8 cellular contexts compared by ENCODE assay signal in the genomic region with DNA sequence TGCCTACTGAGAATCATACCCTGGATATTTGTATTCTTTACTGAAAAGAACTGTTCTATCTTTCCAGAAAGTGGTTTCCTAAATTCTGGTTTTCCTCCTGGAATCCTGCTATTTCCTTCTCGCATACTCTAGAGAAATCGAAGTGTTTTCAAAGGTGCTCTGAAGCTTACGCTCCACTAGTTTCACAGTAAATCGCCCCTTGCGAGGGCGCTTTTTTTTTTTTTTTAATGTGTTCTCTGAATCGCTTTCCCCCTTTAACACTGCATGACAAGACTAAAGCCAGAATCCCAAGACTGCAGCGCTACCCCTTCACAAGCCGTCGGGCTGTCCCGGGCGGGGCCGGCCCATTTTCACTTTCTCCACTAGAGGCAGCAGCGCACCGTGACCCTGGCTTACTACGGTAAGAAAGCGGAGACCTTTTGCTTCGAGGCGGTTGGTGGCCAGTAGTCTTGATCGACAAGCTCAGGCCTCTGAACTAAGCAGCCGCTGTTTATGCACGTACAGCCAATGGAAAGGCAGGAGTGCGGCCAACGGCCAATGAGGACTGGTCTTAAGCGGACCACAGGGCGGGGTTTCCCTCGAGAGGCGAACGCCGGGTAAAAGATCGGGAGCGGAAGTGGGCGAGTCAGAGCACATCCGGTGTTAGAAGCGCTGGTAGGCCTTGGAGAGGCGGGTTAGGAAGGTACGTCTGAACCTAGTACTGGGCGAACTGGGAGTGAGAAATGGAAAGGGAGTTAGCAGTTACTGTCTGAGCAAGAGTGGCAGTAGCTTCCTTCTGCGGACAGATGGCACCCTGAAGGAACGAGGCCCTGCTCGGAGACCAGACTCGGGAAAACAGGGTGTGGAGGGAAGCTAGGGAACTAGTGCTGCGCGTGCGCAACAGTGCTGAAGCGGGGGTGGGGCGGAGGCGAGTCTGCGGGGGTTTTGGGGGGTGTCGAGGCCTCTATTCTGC. TPM values are rescaled to one million over a fixed set of nuclear protein-coding genes. Genes with fewer than 3 reads are reported as not detected.
DNase-seq lines count a peak whose midpoint lies in the region; ATAC-seq, FAIRE-seq and TF ChIP-seq lines count a peak whose summit lies in the region.

A gene with protein sequence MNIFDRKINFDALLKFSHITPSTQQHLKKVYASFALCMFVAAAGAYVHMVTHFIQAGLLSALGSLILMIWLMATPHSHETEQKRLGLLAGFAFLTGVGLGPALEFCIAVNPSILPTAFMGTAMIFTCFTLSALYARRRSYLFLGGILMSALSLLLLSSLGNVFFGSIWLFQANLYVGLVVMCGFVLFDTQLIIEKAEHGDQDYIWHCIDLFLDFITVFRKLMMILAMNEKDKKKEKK (plus strand): TSS at position 628 of the 952 bp plus-strand sequence. CDS start 10,937 bp downstream, outside the sequence.

- FAIRE-seq in kidney (lab: Jason Lieb, UNC): peak; percentile 99

- H3K9ac ChIP-seq in kidney (ENCODE audit: low read length in 2 of 2): peak within 1 kb of the TSS; percentile 95 to 100

- H3K4me1 Mint-ChIP-seq in chondrocyte (ENCODE audit: low read depth): peaks cover 35% of the 10 kb centered on the region

- H3K4me3 ChIP-seq in kidney (ENCODE audit: low read length in 2 of 2): peak within 1 kb of the TSS; percentile 98 to 100

- peak within 1 kb of the TSS; percentile 98 for H3K27ac Mint-ChIP-seq in chondrocyte (ENCODE audit: unreplicated experiment)

- no peaks in the 10 kb centered on the region for H3K36me3 Mint-ChIP-seq in chondrocyte (ENCODE audit: low read depth)

- TF ChIP-seq CTCF in chondrocyte (IDR thresholded peaks at IDR 0.05) (peak; percentile 94), kidney (IDR thresholded peaks at IDR 0.05; ENCODE audit: borderline replicate concordance, extremely low read depth, insufficient read depth) (peak; percentile 95)

- peaks cover 7 to 15% of the 10 kb centered on the region in 2 donors for H3K4me1 ChIP-seq in kidney (ENCODE audit: control insufficient read depth in 1 of 2, insufficient read depth in 1 of 2, low read depth in 1 of 2, low read length in 2 of 2)

- intact Hi-C loops in kidney (cut with DNase I): no loop called here

- ATAC-seq in GM19035 (IDR thresholded peaks at IDR 0.05; ENCODE audit: unreplicated experiment) (peak; percentile 94), HG03378 (IDR thresholded peaks at IDR 0.05; ENCODE audit: unreplicated experiment) (peak; percentile 94)

- peak; percentile 97 for DNase-seq in AG20443 (ENCODE audit: low spot score)
- DNase-seq in NCI-H460 (ENCODE audit: extremely low read depth, low read depth): peak; percentile 100
- DNase-seq in activated CD4-positive, alpha-beta T cell treated with anti-CD3 and anti-CD28 coated beads for 1 hour: peak; percentile 98
- DNase-seq in chondrocyte (ENCODE audit: low spot score): peak; percentile 100
- peak; percentile 100 for DNase-seq in kidney
- peak; percentile 98 to 100 for DNase-seq in stimulated activated CD4-positive, alpha-beta T cell treated with anti-CD3 and anti-CD28 coated beads, Interleukin-15, amount 100 ng/mL, for 48 hours (ENCODE audit: low read depth in 2 of 2)

- peak within 1 kb of the TSS; percentile 99 to 100 for H3K27ac ChIP-seq in kidney (ENCODE audit: low read depth in 2 of 2, low read length in 2 of 2)

- H3K9me3 Mint-ChIP-seq in chondrocyte (ENCODE audit: low read depth): no peaks in the 10 kb centered on the region

- H3K4me3 Mint-ChIP-seq in chondrocyte (ENCODE audit: unreplicated experiment): peak within 1 kb of the TSS; percentile 99

- H3K9me3 ChIP-seq in kidney (ENCODE audit: control insufficient read depth in 1 of 2, low read length in 2 of 2): no peaks in the 10 kb centered on the region

- no peaks in the 10 kb centered on the region for H3K27me3 Mint-ChIP-seq in chondrocyte (ENCODE audit: low read depth)

- no peaks in the 10 kb centered on the region for H3K36me3 ChIP-seq in kidney (ENCODE audit: control insufficient read depth in 1 of 2, insufficient read depth in 2 of 2, low read length in 2 of 2)

RNA-seq across cellular contexts. Expression of the gene that starts here (rescaled TPM):
- total RNA-seq in NCI-H460 (2014; rRNA removed; shearing (Covaris generic)): 642 and 659 TPM in 2 replicates
- 304 and 324 TPM in 2 replicates for polyA plus RNA-seq in NCI-H460 (2014; cell fraction: nucleus; rRNA removed)
- total RNA-seq in chondrocyte (321 to 344 TPM (median 335 TPM) in 3 replicates), kidney (724 TPM)
- 644 TPM for polyA plus RNA-seq in kidney (ENCODE audit: insufficient read depth, low read depth, low replicate concordance)

Comparison
In these comparisons a context has a peak if more than half of its experiments do, and no peak if none do; other contexts are left out.
1. Peak in every context shown above with its lines: DNase-seq, ATAC-seq, H3K4me3 ChIP-seq and H3K27ac ChIP-seq.